ENCODE assay signal across 19 cellular contexts in genomic region chr5:66989286-66989685, GRCh38.
DNase-seq lines count a peak whose midpoint lies in the region; ATAC-seq, FAIRE-seq and TF ChIP-seq lines count a peak whose summit lies in the region.
"Had no signal": no experiment of that assay in that cellular context is flagged by ENCODE, and none has a peak within 500 bp of the region (broad histone marks: within the 10 kb centered on the region; RNA-seq: fewer than 3 reads in every experiment).

No MANE protein-coding gene starts in this region.

- DNase-seq in H4 (ENCODE audit: low spot score) (peak; percentile 53), SJCRH30 (peak; percentile 6 to 40), endothelial cell of umbilical vein (ENCODE audit: low read depth, low spot score) (no peak), neuronal stem cell (ENCODE audit: low spot score) (no peak), psoas muscle (no peak), SHP77 (lab: John Stamatoyannopoulos, UW) (no peak), NK-92 (lab: John Stamatoyannopoulos, UW; ENCODE audit: unreplicated experiment) (no peak)
- no peak for DNase-seq in effector memory CD8-positive, alpha-beta T cell
- DNase-seq: activated CD8-positive, alpha-beta memory T cell treated with anti-CD3 and anti-CD28 coated beads, Interleukin-2, amount 10 ng/mL, durations not matched to agents 7 days and 5 days; activated naive CD4-positive, alpha-beta T cell treated with anti-CD3 and anti-CD28 coated beads for 36 hours; DND-41; H7; naive B cell; NCI-H1092 treated with DMSO at 0.1 percent for 48 hours; NCI-H510A; Peyer's patch; sigmoid colon; stimulated activated naive CD8-positive, alpha-beta T cell treated with anti-CD3 and anti-CD28 coated beads, Interleukin-15, Interleukin-2, amounts not matched to agents 100 U/mL and 50 U/mL, for 24 hours had no signal

- no peaks in the 10 kb centered on the region for H4K20me1 ChIP-seq in endothelial cell of umbilical vein (replicated peaks; ENCODE audit: control insufficient read depth, extremely low read depth, insufficient read depth, low read length)

- H3K27me3 ChIP-seq in SJCRH30 (no peaks in the 10 kb centered on the region), endothelial cell of umbilical vein (ENCODE audit: control insufficient read depth in 2 of 2, insufficient read depth in 2 of 2, low read length in 2 of 2) (no peaks in the 10 kb centered on the region), neuronal stem cell (ENCODE audit: control insufficient read depth in 3 of 3, insufficient read depth in 3 of 3, low read depth in 1 of 3, low read length in 3 of 3) (no peaks in the 10 kb centered on the region), psoas muscle (ENCODE audit: insufficient read depth in 3 of 3, low read length in 2 of 3) (no peaks in the 10 kb centered on the region)
- H3K27me3 ChIP-seq: Peyer's patch, sigmoid colon had no signal

- no peak overlapping the region for H3K4me3 ChIP-seq in SJCRH30
- H3K4me3 ChIP-seq in endothelial cell of umbilical vein (replicated peaks in 1 of 3; ENCODE audit: insufficient read depth in 1 of 3, low read depth in 1 of 3, low read length in 3 of 3) = no peak overlapping the region
- H3K4me3 ChIP-seq in neuronal stem cell (ENCODE audit: low read length in 2 of 2) = no peak overlapping the region
- H3K4me3 ChIP-seq in psoas muscle = no peak overlapping the region
- H3K4me3 ChIP-seq: Peyer's patch, sigmoid colon had no signal

- H3K4me1 ChIP-seq in SJCRH30 (no peaks in the 10 kb centered on the region), endothelial cell of umbilical vein (ENCODE audit: control insufficient read depth, extremely low read depth, insufficient read depth, low read length) (no peaks in the 10 kb centered on the region), neuronal stem cell (ENCODE audit: control insufficient read depth in 2 of 2, insufficient read depth in 1 of 2, low read depth in 1 of 2, low read length in 2 of 2) (peaks cover 3 to 14% of the 10 kb centered on the region in 2 donors), psoas muscle (peaks cover 10% of the 10 kb centered on the region)

- no peak overlapping the region for H3K18ac ChIP-seq in neuronal stem cell (ENCODE audit: low read length)

- no peak overlapping the region for H2BK5ac ChIP-seq in neuronal stem cell (ENCODE audit: low read length)

- H3K36me3 ChIP-seq in SJCRH30 (no peaks in the 10 kb centered on the region), endothelial cell of umbilical vein (ENCODE audit: control insufficient read depth in 2 of 2, extremely low read depth in 1 of 2, insufficient read depth in 2 of 2, low read length in 2 of 2) (no peaks in the 10 kb centered on the region), neuronal stem cell (replicated peaks in 1 of 2; ENCODE audit: control insufficient read depth in 2 of 2, insufficient read depth in 2 of 2, low read length in 2 of 2) (no peaks in the 10 kb centered on the region), psoas muscle (ENCODE audit: insufficient read depth in 1 of 2, low read depth in 1 of 2) (no peaks in the 10 kb centered on the region)
- H3K36me3 ChIP-seq: Peyer's patch, sigmoid colon had no signal

- H3K9me3 Mint-ChIP-seq in effector memory CD8-positive, alpha-beta T cell = no peaks in the 10 kb centered on the region
- H3K9me3 Mint-ChIP-seq: activated naive CD4-positive, alpha-beta T cell treated with anti-CD3 and anti-CD28 coated beads for 36 hours; naive B cell had no signal

- H3K9me1 ChIP-seq in endothelial cell of umbilical vein (replicated peaks; ENCODE audit: control insufficient read depth, extremely low read depth, insufficient read depth, low read length) = no peaks in the 10 kb centered on the region

- no peak overlapping the region for H2AFZ ChIP-seq in endothelial cell of umbilical vein (ENCODE audit: low read depth, low read length)
- H2AFZ ChIP-seq in neuronal stem cell (ENCODE audit: low read length) = peak overlapping the region; percentile 14

- H3K4me1 Mint-ChIP-seq in effector memory CD8-positive, alpha-beta T cell (ENCODE audit: low read depth in 2 of 2) = peaks cover 0 to 3% of the 10 kb centered on the region in 2 donors

- H3K79me2 ChIP-seq in endothelial cell of umbilical vein (ENCODE audit: control insufficient read depth, insufficient read depth, low read length) = no peaks in the 10 kb centered on the region

- H3K9ac ChIP-seq in endothelial cell of umbilical vein (replicated peaks; ENCODE audit: extremely low read depth, insufficient read depth, low read length) = no peak overlapping the region
- peak overlapping the region; percentile 3 for H3K9ac ChIP-seq in neuronal stem cell (ENCODE audit: low read depth, low read length, poor library complexity)

- peak; percentile 21 for FAIRE-seq in endothelial cell of umbilical vein (lab: Jason Lieb, UNC)

- no peak overlapping the region for H2BK12ac ChIP-seq in neuronal stem cell (ENCODE audit: low read length)

- POLR2A ChIA-PET in endothelial cell of umbilical vein (lab: Charles Lee) = no interaction called here

- H3K27ac Mint-ChIP-seq in effector memory CD8-positive, alpha-beta T cell = no peak overlapping the region
- H3K27ac Mint-ChIP-seq: activated CD8-positive, alpha-beta memory T cell treated with anti-CD3 and anti-CD28 coated beads, Interleukin-2, amount 10 ng/mL, durations not matched to agents 7 days and 5 days; activated naive CD4-positive, alpha-beta T cell treated with anti-CD3 and anti-CD28 coated beads for 36 hours; naive B cell had no signal

- H3K4me2 ChIP-seq in endothelial cell of umbilical vein (ENCODE audit: insufficient read depth, low read length) = no peak overlapping the region
- no peak overlapping the region for H3K4me2 ChIP-seq in neuronal stem cell (ENCODE audit: insufficient read depth, low read length, poor library complexity, severe bottlenecking)

- H2AK5ac ChIP-seq in neuronal stem cell (ENCODE audit: low read depth, low read length) = no peak overlapping the region

- H3K23ac ChIP-seq in neuronal stem cell (ENCODE audit: low read depth, low read length, poor library complexity) = no peak overlapping the region

- ATAC-seq in psoas muscle = no peak
- ATAC-seq in effector memory CD8-positive, alpha-beta T cell (replicated peaks) = no peak
- ATAC-seq: activated CD8-positive, alpha-beta memory T cell treated with anti-CD3 and anti-CD28 coated beads, Interleukin-2, amount 10 ng/mL, durations not matched to agents 7 days and 5 days; stimulated activated naive CD8-positive, alpha-beta T cell treated with anti-CD3 and anti-CD28 coated beads, Interleukin-15, Interleukin-2, amounts not matched to agents 100 U/mL and 50 U/mL, for 24 hours had no signal

- no peak for TF ChIP-seq POLR2A in endothelial cell of umbilical vein (IDR thresholded peaks at IDR 0.05; ENCODE audit: low read depth, low read length)

- H2BK120ac ChIP-seq in neuronal stem cell (ENCODE audit: low read depth, low read length) = no peak overlapping the region

- CTCF ChIA-PET in endothelial cell of umbilical vein (lab: Charles Lee) = interaction anchor here (0.5 to 4.3 kb wide), 3 partner anchors 11 to 1258 kb away, joined by 3 to 21 read pairs (median 4); no protein-coding TSS in a partner anchor

- intact Hi-C loops in endothelial cell of umbilical vein (cut with micrococcal nuclease) (loop anchor here (2.0 to 5.0 kb wide), 3 partner anchors 70 to 182 kb away; no protein-coding TSS in a partner anchor), psoas muscle (cut with DNase I) (loop anchor here in 1 of 2 donors (5.0 kb wide), 1 partner anchor 218 kb away; no protein-coding TSS in a partner anchor)

- H2BK15ac ChIP-seq in neuronal stem cell (ENCODE audit: low read length) = no peak overlapping the region

- H3K9me3 ChIP-seq in SJCRH30 (replicated peaks) (no peaks in the 10 kb centered on the region), endothelial cell of umbilical vein (replicated peaks; ENCODE audit: control insufficient read depth, insufficient read depth, low read length) (no peaks in the 10 kb centered on the region), neuronal stem cell (replicated peaks in 1 of 2; ENCODE audit: control insufficient read depth in 2 of 2, insufficient read depth in 1 of 2, low read depth in 1 of 2, low read length in 2 of 2) (no peaks in the 10 kb centered on the region), psoas muscle (no peaks in the 10 kb centered on the region)
- H3K9me3 ChIP-seq: Peyer's patch, sigmoid colon had no signal

- dilution Hi-C loops in endothelial cell of umbilical vein (cut with MboI; ENCODE audit: extremely low pct_ligation_motif_present, low sequenced_read_pairs) = no loop called here

- H3K27me3 Mint-ChIP-seq in effector memory CD8-positive, alpha-beta T cell = peaks cover 7 to 11% of the 10 kb centered on the region in 2 donors
- H3K27me3 Mint-ChIP-seq: activated CD8-positive, alpha-beta memory T cell treated with anti-CD3 and anti-CD28 coated beads, Interleukin-2, amount 10 ng/mL, durations not matched to agents 7 days and 5 days had no signal

- no peak overlapping the region for H3K4ac ChIP-seq in neuronal stem cell (ENCODE audit: low read length)

- no TSS peak for BruUV-seq in endothelial cell of umbilical vein (replicated peaks; lab: Mats Ljungman, UMichigan)

- H3K27ac ChIP-seq in SJCRH30 (no peak overlapping the region), endothelial cell of umbilical vein (ENCODE audit: insufficient read depth, low read depth, low read length) (no peak overlapping the region), neuronal stem cell (replicated peaks; ENCODE audit: low read length) (no peak overlapping the region), psoas muscle (no peak overlapping the region)
- H3K27ac ChIP-seq: C4-2B, Peyer's patch, sigmoid colon had no signal

- no peaks in the 10 kb centered on the region for H3K79me1 ChIP-seq in neuronal stem cell (ENCODE audit: low read depth, low read length)

- H3K4me3 Mint-ChIP-seq in effector memory CD8-positive, alpha-beta T cell = no peak overlapping the region
- H3K4me3 Mint-ChIP-seq: activated CD8-positive, alpha-beta memory T cell treated with anti-CD3 and anti-CD28 coated beads, Interleukin-2, amount 10 ng/mL, durations not matched to agents 7 days and 5 days; activated naive CD4-positive, alpha-beta T cell treated with anti-CD3 and anti-CD28 coated beads for 36 hours; naive B cell had no signal

- H3K14ac ChIP-seq in neuronal stem cell (ENCODE audit: low read length) = no peak overlapping the region

- H4K8ac ChIP-seq in neuronal stem cell (ENCODE audit: low read depth, low read length) = no peak overlapping the region

- WGBS in neuronal stem cell (ENCODE audit: extremely low coverage in 2 of 2, insufficient read length in 2 of 2, insufficient replicate concordance in 1 of 2), 2 donors = no CpG with 5 or more reads among the region's 1 CpG
- WGBS in psoas muscle, 3 donors = 0% methylated on average over 1 of the region's 1 CpG

- TF ChIP-seq CTCF in endothelial cell of umbilical vein (IDR thresholded peaks at IDR 0.05; ENCODE audit: extremely low read depth in 1 of 2, insufficient read depth in 1 of 2, low read depth in 1 of 2, low read length in 2 of 2) = no peak
- no peak for TF ChIP-seq CTCF in psoas muscle (IDR thresholded peaks at IDR 0.05)

- no peak overlapping the region for H4K91ac ChIP-seq in neuronal stem cell (ENCODE audit: low read depth, low read length, poor library complexity)

- H3K36me3 Mint-ChIP-seq in effector memory CD8-positive, alpha-beta T cell (ENCODE audit: insufficient read depth) = no peaks in the 10 kb centered on the region
- H3K36me3 Mint-ChIP-seq: activated CD8-positive, alpha-beta memory T cell treated with anti-CD3 and anti-CD28 coated beads, Interleukin-2, amount 10 ng/mL, durations not matched to agents 7 days and 5 days; naive B cell had no signal

Comparison
In these comparisons a context has a peak if more than half of its experiments do, and no peak if none do; other contexts are left out.
1. DNase-seq: peak in H4 (single experiment) and SJCRH30 (2 of 2); none in endothelial cell of umbilical vein (single experiment), neuronal stem cell (single experiment), psoas muscle (0 of 2), SHP77 (0 of 2), NK-92 (single experiment) and effector memory CD8-positive, alpha-beta T cell (0 of 3).